In genomic region chr5:6379246-6379645, GRCh38 we compare ENCODE assay signal across 9 cellular contexts.
DNase-seq lines count a peak whose midpoint lies in the region; ATAC-seq and TF ChIP-seq lines count a peak whose summit lies in the region.
"Had no signal": no experiment of that assay in that cellular context is flagged by ENCODE, and none has a peak within 500 bp of the region (broad histone marks: within the 10 kb centered on the region; RNA-seq: fewer than 3 reads in every experiment).

No MANE protein-coding gene starts in this region.

- peaks cover 15% of the 10 kb centered on the region for H3K36me3 ChIP-seq in ES-I3 (ENCODE audit: insufficient read depth, low read length)
- no peaks in the 10 kb centered on the region for H3K36me3 ChIP-seq in parathyroid adenoma (ENCODE audit: control insufficient read depth, insufficient read depth, low read length)

- H3K27me3 ChIP-seq in parathyroid adenoma (ENCODE audit: control insufficient read depth, insufficient read depth, low read length) = no peaks in the 10 kb centered on the region
- H3K27me3 ChIP-seq: brain microvascular endothelial cell had no signal

- H3K4me1 Mint-ChIP-seq in dendritic cell treated with granulocyte-macrophage colony-stimulating factor and Interleukin-4, amounts not matched to agents 40 ng/mL and 50 ng/mL, for 4 days (ENCODE audit: low read depth) = peaks cover 22% of the 10 kb centered on the region

- no peaks in the 10 kb centered on the region for H3K79me2 ChIP-seq in parathyroid adenoma

- peak overlapping the region; percentile 97 for H2AFZ ChIP-seq in parathyroid adenoma

- no peaks in the 10 kb centered on the region for H3K9me3 Mint-ChIP-seq in dendritic cell treated with granulocyte-macrophage colony-stimulating factor and Interleukin-4, amounts not matched to agents 40 ng/mL and 50 ng/mL, for 4 days

- no peak for TF ChIP-seq POLR2A in NB4 (IDR thresholded peaks at IDR 0.05; ENCODE audit: extremely low read depth, insufficient read length)

- ATAC-seq in HG03139 (IDR thresholded peaks at IDR 0.05; ENCODE audit: unreplicated experiment) = no peak

- peak overlapping the region; percentile 88 for H3K9ac ChIP-seq in ES-I3 (ENCODE audit: low read depth, low read length)
- no peak overlapping the region for H3K9ac ChIP-seq in parathyroid adenoma

- H3K27me3 Mint-ChIP-seq in dendritic cell treated with granulocyte-macrophage colony-stimulating factor and Interleukin-4, amounts not matched to agents 40 ng/mL and 50 ng/mL, for 4 days = peaks cover 12% of the 10 kb centered on the region

- H3K27ac ChIP-seq in parathyroid adenoma = no peak overlapping the region
- H3K27ac ChIP-seq: brain microvascular endothelial cell had no signal

- DNase-seq in NB4 (ENCODE audit: low read depth) = no peak
- DNase-seq in middle frontal gyrus (ENCODE audit: extremely low spot score, low spot score) = no peak
- DNase-seq in activated effector memory CD4-positive, alpha-beta T cell treated with anti-CD3 and anti-CD28 coated beads, Interleukin-2, amount 50 U/mL, for 16 hours = no peak
- DNase-seq in activated CD4-positive, CD25-positive, alpha-beta regulatory T cell treated with anti-CD3 and anti-CD28 coated beads, Interleukin-2, amount 50 U/mL, for 72 hours = no peak
- DNase-seq: brain microvascular endothelial cell had no signal

- no peak overlapping the region for H3K4me2 ChIP-seq in parathyroid adenoma (ENCODE audit: low read length)

- peak overlapping the region; percentile 94 for H3K4me3 ChIP-seq in NB4 (ENCODE audit: low read depth, low read length)
- peak overlapping the region; percentile 85 for H3K4me3 ChIP-seq in parathyroid adenoma (ENCODE audit: low read depth, low read length)

- H3K4me3 Mint-ChIP-seq in dendritic cell treated with granulocyte-macrophage colony-stimulating factor and Interleukin-4, amounts not matched to agents 40 ng/mL and 50 ng/mL, for 4 days = peak overlapping the region; percentile 92

- intact Hi-C loops in dendritic cell treated with granulocyte-macrophage colony-stimulating factor and Interleukin-4, amounts not matched to agents 40 ng/mL and 50 ng/mL, for 4 days (cut with micrococcal nuclease) = loop anchor here (5.0 to 10.0 kb wide), 2 partner anchors 253 to 366 kb away; partner anchors contain the start of genes NSUN2 and SRD5A1

- H3K27ac Mint-ChIP-seq in dendritic cell treated with granulocyte-macrophage colony-stimulating factor and Interleukin-4, amounts not matched to agents 40 ng/mL and 50 ng/mL, for 4 days = peak overlapping the region; percentile 91

- TF ChIP-seq CTCF in NB4 (IDR thresholded peaks at IDR 0.05; ENCODE audit: low read depth, low read length) (no peak), parathyroid adenoma (IDR thresholded peaks at IDR 0.05) (no peak)

- H3K36me3 Mint-ChIP-seq in dendritic cell treated with granulocyte-macrophage colony-stimulating factor and Interleukin-4, amounts not matched to agents 40 ng/mL and 50 ng/mL, for 4 days (ENCODE audit: low read depth) = peaks cover 38% of the 10 kb centered on the region

- H3K9me3 ChIP-seq in ES-I3 (ENCODE audit: control insufficient read depth, insufficient read depth, low read length) (no peaks in the 10 kb centered on the region), parathyroid adenoma (ENCODE audit: control insufficient read depth, low read length) (no peaks in the 10 kb centered on the region)

- H3K4me1 ChIP-seq in ES-I3 (ENCODE audit: insufficient read depth, low read length) (peaks cover 5% of the 10 kb centered on the region), parathyroid adenoma (no peaks in the 10 kb centered on the region)
